32 cellular contexts compared by ENCODE assay signal in genomic region chr1:49630156-49630555, GRCh38.
DNase-seq lines count a peak whose midpoint lies in the region; TF ChIP-seq lines count a peak whose summit lies in the region.
"Had no signal": no experiment of that assay in that cellular context is flagged by ENCODE, and none has a peak within 500 bp of the region (broad histone marks: within the 10 kb centered on the region; RNA-seq: fewer than 3 reads in every experiment).

No MANE protein-coding gene starts in this region.

- H3K4me1 ChIP-seq in Karpas-422 (ENCODE audit: low read length): no peaks in the 10 kb centered on the region
- no peaks in the 10 kb centered on the region for H3K4me1 ChIP-seq in SK-N-SH (ENCODE audit: control insufficient read depth in 1 of 2, insufficient read depth in 2 of 2, low read depth in 1 of 2, low read length in 1 of 2)
- H3K4me1 ChIP-seq in testis: no peaks in the 10 kb centered on the region
- H3K4me1 ChIP-seq: left ventricle myocardium inferior, neural progenitor cell, pancreas, SJSA1, suprapubic skin, upper lobe of right lung had no signal

- H2AFZ ChIP-seq in Karpas-422 (ENCODE audit: low read length): no peak overlapping the region
- no peak overlapping the region for H2AFZ ChIP-seq in SK-N-SH (ENCODE audit: low read depth)
- H2AFZ ChIP-seq: neural progenitor cell had no signal

- H3K9me2 ChIP-seq in Karpas-422 (replicated peaks; ENCODE audit: insufficient read depth, low read length): no peaks in the 10 kb centered on the region
- H3K9me2 ChIP-seq in SK-N-SH: no peaks in the 10 kb centered on the region

- H4K20me1 ChIP-seq in Karpas-422 (ENCODE audit: insufficient read depth, low read depth, low read length) (no peaks in the 10 kb centered on the region), SK-N-SH (ENCODE audit: insufficient read depth) (no peaks in the 10 kb centered on the region)

- H3F3A ChIP-seq in SK-N-SH (replicated peaks; ENCODE audit: insufficient read depth): no peaks in the 10 kb centered on the region

- no peak for TF ChIP-seq POLR2A in testis (IDR thresholded peaks at IDR 0.05)

- intact Hi-C loops in testis (cut with DNase I; ENCODE audit: low total_unique reads): no loop called here

- H3K27me3 ChIP-seq in Karpas-422 (ENCODE audit: low read length): no peaks in the 10 kb centered on the region
- H3K27me3 ChIP-seq in SK-N-SH (ENCODE audit: insufficient read depth): no peaks in the 10 kb centered on the region
- no peaks in the 10 kb centered on the region for H3K27me3 ChIP-seq in testis
- H3K27me3 ChIP-seq: neural progenitor cell, pancreas, SJSA1, suprapubic skin, upper lobe of right lung had no signal

- H3K27ac ChIP-seq in Karpas-422 (ENCODE audit: low read length) (no peak overlapping the region), SK-N-SH (ENCODE audit: low read depth in 2 of 2, low read length in 1 of 2) (no peak overlapping the region), testis (no peak overlapping the region)
- H3K27ac ChIP-seq: KMS-11, left ventricle myocardium inferior, neural progenitor cell, pancreas, SJSA1, suprapubic skin, upper lobe of right lung had no signal

- H3K9me3 ChIP-seq in Karpas-422 (ENCODE audit: low read length): 0 out of 2 replicates have a peak, but pooled peaks cover 3% of the 10 kb centered on the region
- H3K9me3 ChIP-seq in SK-N-SH: no peaks in the 10 kb centered on the region
- H3K9me3 ChIP-seq in testis: no peaks in the 10 kb centered on the region
- H3K9me3 ChIP-seq: pancreas, suprapubic skin, upper lobe of right lung had no signal

- H3K4me2 ChIP-seq in Karpas-422 (ENCODE audit: low read depth, low read length, poor library complexity, severe bottlenecking) (no peak overlapping the region), SK-N-SH (no peak overlapping the region)
- H3K4me2 ChIP-seq: KMS-11, neural progenitor cell had no signal

- H3K36me3 ChIP-seq in Karpas-422 (ENCODE audit: insufficient read depth, low read length): no peaks in the 10 kb centered on the region
- H3K36me3 ChIP-seq in SK-N-SH (replicated peaks in 1 of 2; ENCODE audit: control insufficient read depth in 1 of 2, insufficient read depth in 2 of 2, low read length in 1 of 2): no peaks in the 10 kb centered on the region
- no peaks in the 10 kb centered on the region for H3K36me3 ChIP-seq in testis (ENCODE audit: low read depth, missing control alignments)
- H3K36me3 ChIP-seq: left ventricle myocardium inferior, neural progenitor cell, pancreas, SJSA1, suprapubic skin, upper lobe of right lung had no signal

- H3K79me2 ChIP-seq in Karpas-422 (ENCODE audit: low read length) (no peaks in the 10 kb centered on the region), SK-N-SH (ENCODE audit: insufficient read depth) (no peaks in the 10 kb centered on the region)

- CTCF ChIA-PET in SK-N-SH (lab: Yijun Ruan, JAX): interaction anchor here (1.0 to 1.7 kb wide), 2 partner anchors 212 to 719 kb away, joined by 3 to 6 read pairs; no protein-coding TSS in a partner anchor

- TF ChIP-seq RAD21 in SK-N-SH (IDR thresholded peaks at IDR 0.05; ENCODE audit: low read length): peak; percentile 39; the same call in 1 of the 2 replicates

- DNase-seq in NCI-H526 (lab: John Stamatoyannopoulos, UW): peak; percentile 11 to 16
- DNase-seq in NCI-H526 treated with DMSO at 0.1 percent for 48 hours (lab: John Stamatoyannopoulos, UW): no peak
- peak; percentile 42 for DNase-seq in Karpas-422
- no peak for DNase-seq in SK-N-SH
- peak; percentile 45 for DNase-seq in testis
- DNase-seq in NCI-H146 (lab: John Stamatoyannopoulos, UW): no peak
- DNase-seq in AG08396 (ENCODE audit: low spot score): no peak
- DNase-seq in NCI-H2171 (lab: John Stamatoyannopoulos, UW): no peak
- DNase-seq: activated CD4-positive, alpha-beta memory T cell treated with anti-CD3 and anti-CD28 coated beads for 36 hours; activated CD4-positive, CD25-positive, alpha-beta regulatory T cell treated with anti-CD3 and anti-CD28 coated beads, Interleukin-2, amount 50 U/mL, for 72 hours; activated naive CD8-positive, alpha-beta T cell treated with anti-CD3 and anti-CD28 coated beads, Interleukin-2, amount 50 U/mL, for 24 hours; activated T-cell treated with anti-CD3 and anti-CD28 coated beads, Interleukin-2, amount 50 U/mL, for 72 hours; caudate nucleus; CD8-positive, alpha-beta memory T cell; cortex of kidney; DND-41; effector memory CD4-positive, alpha-beta T cell; erythroblast; GF-D8; left ventricle myocardium inferior; NCI-H1417 treated with DMSO at 0.1 percent for 48 hours; NCI-H2081; NCI-H446 treated with DMSO at 0.1 percent for 48 hours; pancreas; right cardiac atrium; stimulated activated CD4-positive, alpha-beta T cell treated with anti-CD3 and anti-CD28 coated beads, Interleukin-1b, Interleukin-23, amount 100 ng/mL, for 48 hours; stimulated activated naive CD4-positive, alpha-beta T cell treated with Interleukin-2 at 50 U/mL for 16 hours; upper lobe of right lung had no signal

- no peak overlapping the region for H3K4me3 ChIP-seq in Karpas-422 (ENCODE audit: low read length)
- H3K4me3 ChIP-seq in SK-N-SH (ENCODE audit: low read depth in 2 of 2, low read length in 1 of 2): no peak overlapping the region
- H3K4me3 ChIP-seq in testis: no peak overlapping the region
- H3K4me3 ChIP-seq: left ventricle myocardium inferior, neural progenitor cell, pancreas, SJSA1, suprapubic skin, upper lobe of right lung had no signal

- POLR2A ChIA-PET in SK-N-SH (lab: Yijun Ruan, JAX): no interaction called here

- TF ChIP-seq EP300 in SK-N-SH (IDR thresholded peaks at IDR 0.05; ENCODE audit: borderline replicate concordance in 1 of 2, low read depth in 1 of 2, low read length in 1 of 2): no peak

- H3K9ac ChIP-seq in Karpas-422 (ENCODE audit: low read length): no peak overlapping the region
- H3K9ac ChIP-seq in SK-N-SH: no peak overlapping the region
- H3K9ac ChIP-seq: KMS-11, neural progenitor cell had no signal

- TF ChIP-seq CTCF in SK-N-SH (IDR thresholded peaks at IDR 0.05) (peak; percentile 38), testis (IDR thresholded peaks at IDR 0.05) (no peak)

- 57% methylated on average over 2 of the region's 2 CpGs for WGBS in SK-N-SH (ENCODE audit: low lambda C conversion rate)
- 80 to 85% methylated on average over 2 of the region's 2 CpGs for WGBS in testis, 2 donors

TF ChIP-seq in SK-N-SH, 30 proteins besides CTCF, POLR2A, EP300 and RAD21:
- TF ChIP-seq POLR2AphosphoS5 (IDR thresholded peaks at IDR 0.05; ENCODE audit: low read depth, low read length) (no peak), NRF1 (IDR thresholded peaks at IDR 0.05; ENCODE audit: low read depth, low read length) (no peak), USF2 (IDR thresholded peaks at IDR 0.05; ENCODE audit: borderline replicate concordance, low read depth, low read length) (no peak), SIN3A (IDR thresholded peaks at IDR 0.05; ENCODE audit: borderline replicate concordance, low read depth, low read length) (no peak), YY1 (IDR thresholded peaks at IDR 0.05; ENCODE audit: low read depth) (no peak), JUND (IDR thresholded peaks at IDR 0.05) (no peak)

Comparison
In these comparisons a context has a peak if more than half of its experiments do, and no peak if none do; other contexts are left out.
1. DNase-seq: peak in NCI-H526 (2 of 2), Karpas-422 (single experiment) and testis (single experiment); none in NCI-H526 treated with DMSO at 0.1 percent for 48 hours (single experiment), SK-N-SH (single experiment), NCI-H146 (single experiment), AG08396 (single experiment) and NCI-H2171 (single experiment).